Comparison of ENCODE assay signal across 20 cellular contexts in genomic region chr3:45573591-45573990, GRCh38. TPM values are rescaled to one million over a fixed set of nuclear protein-coding genes. Genes with fewer than 3 reads are reported as not detected.
DNase-seq lines count a peak whose midpoint lies in the region; ATAC-seq and TF ChIP-seq lines count a peak whose summit lies in the region.
"Had no signal": no experiment of that assay in that cellular context is flagged by ENCODE, and none has a peak within 500 bp of the region (broad histone marks: within the 10 kb centered on the region; RNA-seq: fewer than 3 reads in every experiment).

No MANE protein-coding gene starts in this region.

- TF ChIP-seq CTCF in GM23338 (conservative IDR thresholded peaks at IDR 0.05; ENCODE audit: low read depth in 2 of 2) (no peak), VCaP (conservative IDR thresholded peaks at IDR 0.05) (no peak), neural crest cell (conservative IDR thresholded peaks at IDR 0.05) (no peak), gastroesophageal sphincter (IDR thresholded peaks at IDR 0.05) (no peak)

- DNase-seq in GM23338 (ENCODE audit: low spot score) (no peak), neural crest cell (ENCODE audit: low read depth, low spot score) (no peak), amniotic stem cell (lab: John Stamatoyannopoulos, UW) (no peak)
- DNase-seq in activated CD4-positive, alpha-beta T cell treated with anti-CD3 and anti-CD28 coated beads, Interleukin-2, amount 10 ng/mL, durations not matched to agents 7 days and 5 days, result no peak
- DNase-seq: CD4-positive, CD25-positive, alpha-beta regulatory T cell; DMS53; MG63; NCI-H1105 treated with DMSO at 0.1 percent for 48 hours; NCI-H146; NCI-H2029 treated with DMSO at 0.1 percent for 48 hours; NCI-H2227 treated with DMSO at 0.1 percent for 48 hours; NCI-H69; SHP77 treated with DMSO at 0.1 percent for 48 hours had no signal

- H3K79me2 ChIP-seq in GM23338 (replicated peaks; ENCODE audit: insufficient read depth), result no peaks in the 10 kb centered on the region

- no peak for TF ChIP-seq EP300 in gastroesophageal sphincter (IDR thresholded peaks at IDR 0.05)

- POLR2A ChIA-PET in activated CD4-positive, alpha-beta T cell treated with anti-CD3 and anti-CD28 coated beads, Interleukin-2, amount 10 ng/mL, durations not matched to agents 7 days and 5 days (lab: Charles Lee), result no interaction called here

- H3K4me1 ChIP-seq in GM23338 (ENCODE audit: insufficient read depth) (peaks cover 48% of the 10 kb centered on the region), iPS-18a (ENCODE audit: control insufficient read depth, low read depth, low read length) (peaks cover 41% of the 10 kb centered on the region), gastroesophageal sphincter (no peaks in the 10 kb centered on the region)
- H3K4me1 ChIP-seq: Peyer's patch had no signal

- peaks cover 4% of the 10 kb centered on the region; the same call in 1 of the 2 replicates for H3K9me2 ChIP-seq in GM23338 (ENCODE audit: insufficient read depth)

- no peaks in the 10 kb centered on the region for H3K36me3 ChIP-seq in GM23338 (ENCODE audit: insufficient read depth)
- H3K36me3 ChIP-seq in iPS-18a (ENCODE audit: control insufficient read depth, low read depth, low read length), result no peaks in the 10 kb centered on the region
- H3K36me3 ChIP-seq in gastroesophageal sphincter, result no peaks in the 10 kb centered on the region
- H3K36me3 ChIP-seq: BLaER1, MG63, Peyer's patch had no signal

- 0 out of 2 replicates have a peak overlapping the region, but pooled peaks have one; percentile 69 for H3K4me2 ChIP-seq in GM23338
- H3K4me2 ChIP-seq: BLaER1 had no signal

- ATAC-seq in GM23338, result no peak
- ATAC-seq in HG03439 (IDR thresholded peaks at IDR 0.05; ENCODE audit: unreplicated experiment), result no peak
- no peak for ATAC-seq in gastroesophageal sphincter
- ATAC-seq: HepG2 had no signal

- H3K27me3 Mint-ChIP-seq in GM23338 (ENCODE audit: insufficient read depth, low read depth, poor library complexity) (peaks cover 8% of the 10 kb centered on the region), neural crest cell (ENCODE audit: low read depth) (no peaks in the 10 kb centered on the region)
- H3K27me3 Mint-ChIP-seq in activated CD4-positive, alpha-beta T cell treated with anti-CD3 and anti-CD28 coated beads, Interleukin-2, amount 10 ng/mL, durations not matched to agents 7 days and 5 days, result no peaks in the 10 kb centered on the region

- H3K9me3 ChIP-seq in iPS-18a (ENCODE audit: control insufficient read depth, low read depth, low read length) (no peaks in the 10 kb centered on the region), gastroesophageal sphincter (no peaks in the 10 kb centered on the region)
- H3K9me3 ChIP-seq: MG63, Peyer's patch had no signal

- no peak overlapping the region; the same call in 1 of the 2 replicates for H3K27ac ChIP-seq in GM23338 (ENCODE audit: low read depth)
- peak overlapping the region; percentile 92; the same call in 1 of the 2 replicates for H3K27ac ChIP-seq in VCaP
- H3K27ac ChIP-seq in iPS-18a (ENCODE audit: low read length), result no peak overlapping the region
- no peak overlapping the region for H3K27ac ChIP-seq in gastroesophageal sphincter
- H3K27ac ChIP-seq: BLaER1, Peyer's patch had no signal

- H3K4me3 ChIP-seq in GM23338 (no peak overlapping the region), iPS-18a (ENCODE audit: low read length) (peak overlapping the region; percentile 45), gastroesophageal sphincter (no peak overlapping the region)
- H3K4me3 ChIP-seq: BLaER1, MG63, Peyer's patch had no signal

- H3K4me3 Mint-ChIP-seq in GM23338 (no peak overlapping the region), neural crest cell (no peak overlapping the region)
- H3K4me3 Mint-ChIP-seq in activated CD4-positive, alpha-beta T cell treated with anti-CD3 and anti-CD28 coated beads, Interleukin-2, amount 10 ng/mL, durations not matched to agents 7 days and 5 days, result no peak overlapping the region
- H3K4me3 Mint-ChIP-seq: CD4-positive, CD25-positive, alpha-beta regulatory T cell had no signal

- H3F3A ChIP-seq in GM23338 (replicated peaks; ENCODE audit: low read depth), result 0 out of 2 replicates have a peak, but pooled peaks cover 2% of the 10 kb centered on the region

- H2AFZ ChIP-seq in GM23338, result 0 out of 2 replicates have a peak overlapping the region, but pooled peaks have one; percentile 0

- H3K9me3 Mint-ChIP-seq in GM23338 (peaks cover 14% of the 10 kb centered on the region), neural crest cell (peaks cover 8% of the 10 kb centered on the region)
- H3K9me3 Mint-ChIP-seq in activated CD4-positive, alpha-beta T cell treated with anti-CD3 and anti-CD28 coated beads, Interleukin-2, amount 10 ng/mL, durations not matched to agents 7 days and 5 days, result no peaks in the 10 kb centered on the region

- no peak for TF ChIP-seq POLR2A in gastroesophageal sphincter (IDR thresholded peaks at IDR 0.05)

- peak overlapping the region; percentile 21; the same call in 1 of the 2 replicates for H3K27ac Mint-ChIP-seq in GM23338
- peak overlapping the region; percentile 38 for H3K27ac Mint-ChIP-seq in neural crest cell (ENCODE audit: unreplicated experiment)
- no peak overlapping the region for H3K27ac Mint-ChIP-seq in activated CD4-positive, alpha-beta T cell treated with anti-CD3 and anti-CD28 coated beads, Interleukin-2, amount 10 ng/mL, durations not matched to agents 7 days and 5 days

- no peak overlapping the region for H3K9ac ChIP-seq in iPS-18a (ENCODE audit: low read length)
- H3K9ac ChIP-seq: BLaER1 had no signal

- H3K27me3 ChIP-seq in GM23338 (ENCODE audit: insufficient read depth) (no peaks in the 10 kb centered on the region), iPS-18a (ENCODE audit: control insufficient read depth, insufficient read depth, low read length) (no peaks in the 10 kb centered on the region), gastroesophageal sphincter (no peaks in the 10 kb centered on the region)
- H3K27me3 ChIP-seq: BLaER1, MG63, Peyer's patch had no signal

- CTCF ChIA-PET in activated CD4-positive, alpha-beta T cell treated with anti-CD3 and anti-CD28 coated beads, Interleukin-2, amount 10 ng/mL, durations not matched to agents 7 days and 5 days (lab: Charles Lee), result no interaction called here

- H3K4me1 Mint-ChIP-seq in GM23338 (peaks cover 52% of the 10 kb centered on the region), neural crest cell (peaks cover 31% of the 10 kb centered on the region)
- H3K4me1 Mint-ChIP-seq in activated CD4-positive, alpha-beta T cell treated with anti-CD3 and anti-CD28 coated beads, Interleukin-2, amount 10 ng/mL, durations not matched to agents 7 days and 5 days, result peaks cover 10% of the 10 kb centered on the region

- H3K36me3 Mint-ChIP-seq in GM23338 (ENCODE audit: low read depth) (peaks cover 28% of the 10 kb centered on the region), neural crest cell (ENCODE audit: low read depth) (peaks cover 6% of the 10 kb centered on the region)
- H3K36me3 Mint-ChIP-seq in activated CD4-positive, alpha-beta T cell treated with anti-CD3 and anti-CD28 coated beads, Interleukin-2, amount 10 ng/mL, durations not matched to agents 7 days and 5 days (ENCODE audit: low read depth), result no peaks in the 10 kb centered on the region

- 100% methylated on average over 1 of the region's 1 CpG; no CpG with 5 or more reads in 1 of the 2 donors for WGBS in gastroesophageal sphincter (ENCODE audit: low coverage in 1 of 2), 2 donors

- H4K20me1 ChIP-seq in GM23338 (replicated peaks; ENCODE audit: insufficient read depth), result no peaks in the 10 kb centered on the region
- H4K20me1 ChIP-seq: BLaER1 had no signal

TF ChIP-seq in GM23338, 12 proteins besides CTCF, POLR2A, EP300 and RAD21 (continues in another document):
- TF ChIP-seq EZH2 (IDR thresholded peaks at IDR 0.05; ENCODE audit: low read depth, unreplicated experiment) (no peak), POLR2AphosphoS5 (IDR thresholded peaks at IDR 0.05; ENCODE audit: low read depth) (no peak)

RNA-seq across cellular contexts. Expression of gene LIMD1, which starts 21.0 kb away (rescaled TPM):
- total RNA-seq in GM23338 (2014; rRNA removed; shearing (Covaris generic)), result 21.8 and 31.5 TPM in 2 replicates
- 8.3 and 10.2 TPM in 2 replicates for polyA plus RNA-seq in GM23338 (2016; fragmentation: Nextera tagmentation; extraction: Ambion mirVana)
- total RNA-seq in neural crest cell, result 41.8 and 44.4 TPM in 2 replicates
- total RNA-seq in gastroesophageal sphincter, result 10 to 100 TPM; 17.3 to 42.7 (median 33.3) TPM
- 10 to 100 TPM; 45.1 to 47.7 TPM for total RNA-seq in activated CD4-positive, alpha-beta T cell treated with anti-CD3 and anti-CD28 coated beads, Interleukin-2, amount 10 ng/mL, durations not matched to agents 7 days and 5 days
